ENCODE assay signal across 8 cellular contexts in genomic region chr20:38057351-38057972, GRCh38. TPM values are rescaled to one million over a fixed set of nuclear protein-coding genes. Genes with fewer than 3 reads are reported as not detected.
DNase-seq lines count a peak whose midpoint lies in the region; ATAC-seq and TF ChIP-seq lines count a peak whose summit lies in the region.

No MANE protein-coding gene starts in this region.

- H3K9me3 ChIP-seq in Karpas-422 (ENCODE audit: low read length) = no peaks in the 10 kb centered on the region

- H2AFZ ChIP-seq in Karpas-422 (ENCODE audit: low read length) = no peak overlapping the region

- no peaks in the 10 kb centered on the region for H3K27me3 ChIP-seq in Karpas-422 (ENCODE audit: low read length)

- H3K9me3 Mint-ChIP-seq in activated T-cell treated with anti-CD3 and anti-CD28 coated beads, Interleukin-2, amount 50 U/mL, for 72 hours = no peaks in the 10 kb centered on the region
- H3K9me3 Mint-ChIP-seq in neural crest cell = no peaks in the 10 kb centered on the region

- H4K20me1 ChIP-seq in Karpas-422 (ENCODE audit: insufficient read depth, low read depth, low read length) = peaks cover 14% of the 10 kb centered on the region

- peak; percentile 65 for ATAC-seq in GM18517 (IDR thresholded peaks at IDR 0.05; ENCODE audit: unreplicated experiment)
- peak; percentile 86 to 88 for ATAC-seq in activated T-cell treated with anti-CD3 and anti-CD28 coated beads, Interleukin-2, amount 50 U/mL, for 72 hours (replicated peaks in 1 of 2)

- H3K27ac ChIP-seq in Karpas-422 (ENCODE audit: low read length) = no peak overlapping the region

- no peaks in the 10 kb centered on the region for H3K9me2 ChIP-seq in Karpas-422 (replicated peaks; ENCODE audit: insufficient read depth, low read length)

- H3K36me3 Mint-ChIP-seq in activated T-cell treated with anti-CD3 and anti-CD28 coated beads, Interleukin-2, amount 50 U/mL, for 72 hours (ENCODE audit: insufficient read depth in 2 of 2) = peaks cover 3 to 23% of the 10 kb centered on the region in 2 donors
- peaks cover 9% of the 10 kb centered on the region for H3K36me3 Mint-ChIP-seq in neural crest cell (ENCODE audit: low read depth)

- peaks cover 32% of the 10 kb centered on the region for H3K4me1 ChIP-seq in Karpas-422 (ENCODE audit: low read length)

- H3K79me2 ChIP-seq in Karpas-422 (ENCODE audit: low read length) = peaks cover 62% of the 10 kb centered on the region

- peaks cover 53% of the 10 kb centered on the region for H3K36me3 ChIP-seq in Karpas-422 (ENCODE audit: insufficient read depth, low read length)

- H3K4me3 ChIP-seq in Karpas-422 (ENCODE audit: low read length) (no peak overlapping the region), fibroblast of pulmonary artery (replicated peaks; ENCODE audit: low read depth, low read length) (no peak overlapping the region)

- TF ChIP-seq CTCF in fibroblast of pulmonary artery (IDR thresholded peaks at IDR 0.05; ENCODE audit: low read length, missing control alignments) (peak; percentile 86), neural crest cell (conservative IDR thresholded peaks at IDR 0.05) (peak; percentile 95)

- DNase-seq in 8988T = peak; percentile 40
- peak; percentile 91 for DNase-seq in Karpas-422
- DNase-seq in RKO (ENCODE audit: low spot score) = peak; percentile 87
- DNase-seq in activated T-cell treated with anti-CD3 and anti-CD28 coated beads, Interleukin-2, amount 50 U/mL, for 72 hours = peak; percentile 78 to 80
- peak; percentile 79 for DNase-seq in fibroblast of pulmonary artery (ENCODE audit: low read depth)
- peak; percentile 91 for DNase-seq in neural crest cell (ENCODE audit: low read depth, low spot score)
- DNase-seq in stromal cell of bone marrow (ENCODE audit: low read depth) = peak; percentile 50

- H3K4me1 Mint-ChIP-seq in activated T-cell treated with anti-CD3 and anti-CD28 coated beads, Interleukin-2, amount 50 U/mL, for 72 hours (ENCODE audit: low read depth) = peaks cover 31% of the 10 kb centered on the region
- H3K4me1 Mint-ChIP-seq in neural crest cell = peaks cover 14% of the 10 kb centered on the region

- no peak overlapping the region for H3K9ac ChIP-seq in Karpas-422 (ENCODE audit: low read length)

- H3K27ac Mint-ChIP-seq in activated T-cell treated with anti-CD3 and anti-CD28 coated beads, Interleukin-2, amount 50 U/mL, for 72 hours = peak overlapping the region; percentile 77
- H3K27ac Mint-ChIP-seq in neural crest cell (ENCODE audit: unreplicated experiment) = no peak overlapping the region

- no peaks in the 10 kb centered on the region for H3K27me3 Mint-ChIP-seq in activated T-cell treated with anti-CD3 and anti-CD28 coated beads, Interleukin-2, amount 50 U/mL, for 72 hours (ENCODE audit: low read depth)
- no peaks in the 10 kb centered on the region for H3K27me3 Mint-ChIP-seq in neural crest cell (ENCODE audit: low read depth)

- no peak overlapping the region for H3K4me2 ChIP-seq in Karpas-422 (ENCODE audit: low read depth, low read length, poor library complexity, severe bottlenecking)

- H3K4me3 Mint-ChIP-seq in activated T-cell treated with anti-CD3 and anti-CD28 coated beads, Interleukin-2, amount 50 U/mL, for 72 hours = peak overlapping the region; percentile 41 to 45
- H3K4me3 Mint-ChIP-seq in neural crest cell = no peak overlapping the region

RNA-seq across cellular contexts. Expression of gene RPRD1B, which starts 23.9 kb away (rescaled TPM):
- total RNA-seq in Karpas-422 (2014; rRNA removed; shearing (Covaris generic); ENCODE audit: low replicate concordance) = 20.3 and 68.2 TPM in 2 replicates
- total RNA-seq in activated T-cell treated with anti-CD3 and anti-CD28 coated beads, Interleukin-2, amount 50 U/mL, for 72 hours = 10 to 100 TPM; 33.3 to 52.3 TPM
- total RNA-seq in neural crest cell = 40.1 and 41.1 TPM in 2 replicates

RNA-seq across cellular contexts. Expression of gene TTI1, which starts 24.2 kb away (rescaled TPM):
- 22.7 and 38.3 TPM in 2 replicates for total RNA-seq in Karpas-422 (2014; rRNA removed; shearing (Covaris generic); ENCODE audit: low replicate concordance)
- total RNA-seq in activated T-cell treated with anti-CD3 and anti-CD28 coated beads, Interleukin-2, amount 50 U/mL, for 72 hours = 10 to 100 TPM; 25.8 to 26.6 TPM
- 49.6 and 52.9 TPM in 2 replicates for total RNA-seq in neural crest cell

Comparison
In these comparisons a context has a peak if more than half of its experiments do, and no peak if none do; other contexts are left out.
1. DNase-seq: peak in every context shown above with its lines; median percentile 91 in Karpas-422; 91 in neural crest cell; 87 in RKO; 79 in activated T-cell treated with anti-CD3 and anti-CD28 coated beads, Interleukin-2, amount 50 U/mL, for 72 hours; 79 in fibroblast of pulmonary artery; 50 in stromal cell of bone marrow; 40 in 8988T.